6 cellular contexts compared by ENCODE assay signal in the genomic region with DNA sequence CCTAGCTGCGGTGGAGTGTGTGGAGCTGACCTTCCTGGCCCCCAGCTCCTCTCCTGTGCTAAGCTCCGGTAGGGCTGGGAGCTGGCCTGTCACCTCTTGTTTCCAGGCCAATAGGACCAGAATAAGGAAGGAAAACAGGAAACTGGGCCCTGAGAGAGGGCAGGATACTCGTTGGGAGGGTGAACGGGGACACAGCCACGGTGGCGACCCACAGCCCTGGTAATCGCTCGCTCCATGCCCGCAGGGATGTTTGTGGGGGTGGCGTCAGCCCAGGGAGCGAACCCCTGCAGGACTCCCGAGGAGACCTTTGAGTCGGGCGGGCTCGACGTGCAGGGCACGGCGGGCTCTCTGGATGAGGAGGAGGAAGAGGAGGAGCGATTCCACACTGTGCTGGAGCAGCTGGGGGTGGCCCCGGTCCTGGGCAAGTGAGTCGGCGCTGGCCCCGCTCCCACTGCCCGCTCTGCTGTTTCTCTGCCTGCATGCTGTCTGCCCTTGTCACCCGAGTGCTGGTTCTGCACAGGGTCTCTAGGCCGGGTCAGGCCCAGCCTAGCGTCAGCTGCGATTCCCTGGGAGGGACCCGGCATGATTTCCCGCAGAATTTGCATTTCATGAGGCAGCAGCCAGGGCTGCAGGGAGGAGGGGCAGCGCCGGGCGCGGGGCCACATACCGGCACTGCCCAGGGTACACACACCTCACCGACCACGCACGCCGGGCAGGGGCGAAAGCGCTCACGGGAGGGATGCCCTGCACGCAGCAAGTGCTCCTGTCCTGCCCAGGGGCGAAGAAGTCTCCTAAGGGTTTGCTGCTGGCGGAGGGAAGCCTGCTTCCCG. TPM values are rescaled to one million over a fixed set of nuclear protein-coding genes. Genes with fewer than 3 reads are reported as not detected.
DNase-seq lines count a peak whose midpoint lies in the region; ATAC-seq lines count a peak whose summit lies in the region.

No MANE protein-coding gene starts in this region.

- H3K27me3 Mint-ChIP-seq in CD8-positive, alpha-beta memory T cell: peaks cover 9 to 19% of the 10 kb centered on the region in 2 donors
- H3K27me3 Mint-ChIP-seq in activated CD8-positive, alpha-beta T cell treated with anti-CD3 and anti-CD28 coated beads, Interleukin-2, amount 10 ng/mL, durations not matched to agents 7 days and 5 days (ENCODE audit: low read depth): peaks cover 36% of the 10 kb centered on the region

- no peaks in the 10 kb centered on the region for H3K9me3 ChIP-seq in CD8-positive, alpha-beta memory T cell (ENCODE audit: low read length)

- no peak for DNase-seq in CD8-positive, alpha-beta memory T cell
- no peak for DNase-seq in activated CD8-positive, alpha-beta T cell treated with anti-CD3 and anti-CD28 coated beads, Interleukin-2, amount 10 ng/mL, durations not matched to agents 7 days and 5 days
- peak; percentile 72 to 98 for DNase-seq in lung microvascular endothelial cell (ENCODE audit: low read depth in 2 of 2)
- no peak for DNase-seq in NCI-H2196 treated with DMSO at 0.1 percent for 48 hours (lab: John Stamatoyannopoulos, UW; ENCODE audit: unreplicated experiment)
- no peak for DNase-seq in AG20443 (ENCODE audit: low spot score)
- no peak for DNase-seq in NCI-H187 (lab: John Stamatoyannopoulos, UW)

- no peak overlapping the region for H3K27ac ChIP-seq in CD8-positive, alpha-beta memory T cell (ENCODE audit: low read depth, low read length)

- peaks cover 47% of the 10 kb centered on the region for H3K4me1 ChIP-seq in CD8-positive, alpha-beta memory T cell (ENCODE audit: insufficient read depth, low read length)

- H3K9me3 Mint-ChIP-seq in CD8-positive, alpha-beta memory T cell: no peaks in the 10 kb centered on the region
- H3K9me3 Mint-ChIP-seq in activated CD8-positive, alpha-beta T cell treated with anti-CD3 and anti-CD28 coated beads, Interleukin-2, amount 10 ng/mL, durations not matched to agents 7 days and 5 days (ENCODE audit: insufficient read depth): no peaks in the 10 kb centered on the region

- ATAC-seq in activated CD8-positive, alpha-beta T cell treated with anti-CD3 and anti-CD28 coated beads, Interleukin-2, amount 10 ng/mL, durations not matched to agents 7 days and 5 days: no peak

- peak overlapping the region; percentile 29 to 84 (median 60) for H3K4me3 Mint-ChIP-seq in CD8-positive, alpha-beta memory T cell
- peak overlapping the region; percentile 56 for H3K4me3 Mint-ChIP-seq in activated CD8-positive, alpha-beta T cell treated with anti-CD3 and anti-CD28 coated beads, Interleukin-2, amount 10 ng/mL, durations not matched to agents 7 days and 5 days

- peaks cover 20% of the 10 kb centered on the region for H3K27me3 ChIP-seq in CD8-positive, alpha-beta memory T cell (ENCODE audit: insufficient read depth, low read length, poor library complexity, severe bottlenecking)

- CTCF ChIA-PET in CD8-positive, alpha-beta memory T cell (lab: Charles Lee): interaction anchor here (1.9 kb wide), 1 partner anchor 19 kb away, joined by 7 read pairs; no protein-coding TSS in a partner anchor
- CTCF ChIA-PET in activated CD8-positive, alpha-beta T cell treated with anti-CD3 and anti-CD28 coated beads, Interleukin-2, amount 10 ng/mL, durations not matched to agents 7 days and 5 days (lab: Charles Lee): interaction anchor here (1.8 kb wide), 1 partner anchor 14 kb away, joined by 5 read pairs; a partner anchor contains a TSS

- no peaks in the 10 kb centered on the region for H3K36me3 ChIP-seq in CD8-positive, alpha-beta memory T cell (ENCODE audit: insufficient read depth, low read length)

- peak overlapping the region; percentile 28 for H3K4me3 ChIP-seq in CD8-positive, alpha-beta memory T cell (ENCODE audit: low read length)

- POLR2A ChIA-PET in CD8-positive, alpha-beta memory T cell (lab: Charles Lee): interaction anchor here (1.3 to 3.3 kb wide), 4 partner anchors 9 to 33 kb away, joined by 3 to 16 read pairs (median 6); a partner anchor contains a TSS
- POLR2A ChIA-PET in activated CD8-positive, alpha-beta T cell treated with anti-CD3 and anti-CD28 coated beads, Interleukin-2, amount 10 ng/mL, durations not matched to agents 7 days and 5 days (lab: Charles Lee): interaction anchor here (0.7 to 6.0 kb wide), 6 partner anchors 10 to 33 kb away, joined by 3 to 31 read pairs (median 4); a partner anchor contains a TSS

- no peak overlapping the region for H3K27ac Mint-ChIP-seq in CD8-positive, alpha-beta memory T cell
- no peak overlapping the region for H3K27ac Mint-ChIP-seq in activated CD8-positive, alpha-beta T cell treated with anti-CD3 and anti-CD28 coated beads, Interleukin-2, amount 10 ng/mL, durations not matched to agents 7 days and 5 days

- H3K36me3 Mint-ChIP-seq in CD8-positive, alpha-beta memory T cell: peaks cover 0 to 9% (median 4%) of the 10 kb centered on the region in 3 donors
- peaks cover 12% of the 10 kb centered on the region for H3K36me3 Mint-ChIP-seq in activated CD8-positive, alpha-beta T cell treated with anti-CD3 and anti-CD28 coated beads, Interleukin-2, amount 10 ng/mL, durations not matched to agents 7 days and 5 days (ENCODE audit: low read depth)

- H3K4me1 Mint-ChIP-seq in CD8-positive, alpha-beta memory T cell: peaks cover 4 to 64% (median 18%) of the 10 kb centered on the region in 3 donors
- peaks cover 56% of the 10 kb centered on the region for H3K4me1 Mint-ChIP-seq in activated CD8-positive, alpha-beta T cell treated with anti-CD3 and anti-CD28 coated beads, Interleukin-2, amount 10 ng/mL, durations not matched to agents 7 days and 5 days (ENCODE audit: low read depth)

RNA-seq across cellular contexts. Expression of a gene that starts 1.6 kb away (rescaled TPM):
- total RNA-seq in CD8-positive, alpha-beta memory T cell: 1 to 10 TPM; 2.4 to 3.6 TPM
- not detected for polyA plus RNA-seq in CD8-positive, alpha-beta memory T cell
- total RNA-seq in activated CD8-positive, alpha-beta T cell treated with anti-CD3 and anti-CD28 coated beads, Interleukin-2, amount 10 ng/mL, durations not matched to agents 7 days and 5 days: 10 to 100 TPM; 17.2 to 18.7 TPM
- 11.6 and 15.9 TPM in 2 replicates for total RNA-seq in lung microvascular endothelial cell

RNA-seq across cellular contexts. Expression of a gene that starts 3.4 kb away (rescaled TPM):
- total RNA-seq in CD8-positive, alpha-beta memory T cell: 10 to 100 TPM; 61.2 to 65.5 TPM
- 19.6 TPM for polyA plus RNA-seq in CD8-positive, alpha-beta memory T cell
- 10 to 100 TPM; 27.0 to 29.7 TPM for total RNA-seq in activated CD8-positive, alpha-beta T cell treated with anti-CD3 and anti-CD28 coated beads, Interleukin-2, amount 10 ng/mL, durations not matched to agents 7 days and 5 days
- total RNA-seq in lung microvascular endothelial cell: 460 and 726 TPM in 2 replicates

RNA-seq across cellular contexts. Expression of a gene that starts 10.6 kb away (rescaled TPM):
- 10 to 100 TPM; 49.8 to 53.0 TPM for total RNA-seq in CD8-positive, alpha-beta memory T cell
- 41.5 TPM for polyA plus RNA-seq in CD8-positive, alpha-beta memory T cell
- 10 to 100 TPM; 67.3 to 76.6 TPM for total RNA-seq in activated CD8-positive, alpha-beta T cell treated with anti-CD3 and anti-CD28 coated beads, Interleukin-2, amount 10 ng/mL, durations not matched to agents 7 days and 5 days
- 33.3 and 50.6 TPM in 2 replicates for total RNA-seq in lung microvascular endothelial cell

RNA-seq across cellular contexts. Expression of a gene that starts 13.0 kb away (rescaled TPM):
- 100 to 1,000 TPM; 178 to 182 TPM for total RNA-seq in CD8-positive, alpha-beta memory T cell
- polyA plus RNA-seq in CD8-positive, alpha-beta memory T cell: 114 TPM
- total RNA-seq in activated CD8-positive, alpha-beta T cell treated with anti-CD3 and anti-CD28 coated beads, Interleukin-2, amount 10 ng/mL, durations not matched to agents 7 days and 5 days: 100 to 1,000 TPM; 127 to 140 TPM
- 246 and 284 TPM in 2 replicates for total RNA-seq in lung microvascular endothelial cell

RNA-seq across cellular contexts. Expression of a gene that starts 13.3 kb away (rescaled TPM):
- 1 to 10 TPM; 8.8 to 9.4 TPM for total RNA-seq in CD8-positive, alpha-beta memory T cell
- 4.4 TPM for polyA plus RNA-seq in CD8-positive, alpha-beta memory T cell
- 10 to 100 TPM; 20.0 to 21.7 TPM for total RNA-seq in activated CD8-positive, alpha-beta T cell treated with anti-CD3 and anti-CD28 coated beads, Interleukin-2, amount 10 ng/mL, durations not matched to agents 7 days and 5 days
- 79.8 and 182 TPM in 2 replicates for total RNA-seq in lung microvascular endothelial cell

Comparison
In these comparisons a context has a peak if more than half of its experiments do, and no peak if none do; other contexts are left out.
1. DNase-seq: peak in lung microvascular endothelial cell (2 of 2); none in CD8-positive, alpha-beta memory T cell (0 of 5), activated CD8-positive, alpha-beta T cell treated with anti-CD3 and anti-CD28 coated beads, Interleukin-2, amount 10 ng/mL, durations not matched to agents 7 days and 5 days (single experiment), NCI-H2196 treated with DMSO at 0.1 percent for 48 hours (single experiment), AG20443 (single experiment) and NCI-H187 (0 of 2).